Comparison of ENCODE assay signal across 8 cellular contexts in genomic region chr11:32088117-32088941, GRCh38. TPM values are rescaled to one million over a fixed set of nuclear protein-coding genes. Genes with fewer than 3 reads are reported as not detected.
DNase-seq lines count a peak whose midpoint lies in the region; ATAC-seq, FAIRE-seq and TF ChIP-seq lines count a peak whose summit lies in the region.

No MANE protein-coding gene starts in this region.

- H3K9ac ChIP-seq in liver (ENCODE audit: low read depth in 1 of 2, low read length in 2 of 2) (no peak overlapping the region), HepG2 (ENCODE audit: insufficient read depth, low read depth, low read length) (no peak overlapping the region)

- FAIRE-seq in HepG2 (lab: Jason Lieb, UNC) (no peak), frontal cortex (lab: Jason Lieb, UNC) (no peak)

- no TSS peak for BruUV-seq in HepG2 (replicated peaks; lab: Mats Ljungman, UMichigan)

- no peak overlapping the region for H2AFZ ChIP-seq in HepG2 (ENCODE audit: low read length)

- no peaks in the 10 kb centered on the region for H3K36me3 ChIP-seq in liver (ENCODE audit: control insufficient read depth in 4 of 4, insufficient read depth in 3 of 4, low read depth in 1 of 4, low read length in 3 of 4)
- H3K36me3 ChIP-seq in HepG2 (replicated peaks in 1 of 2; ENCODE audit: control insufficient read depth in 1 of 2, insufficient read depth in 2 of 2, low read length in 2 of 2), result no peaks in the 10 kb centered on the region

- H3K4me3 ChIP-seq in liver (ENCODE audit: low read depth in 1 of 3, low read length in 3 of 3), result no peak overlapping the region
- H3K4me3 ChIP-seq in HepG2 (replicated peaks in 1 of 3; ENCODE audit: insufficient read depth in 1 of 3, low read depth in 2 of 3, low read length in 3 of 3), result no peak overlapping the region

- H3K79me2 ChIP-seq in HepG2 (ENCODE audit: insufficient read depth, low read length), result no peaks in the 10 kb centered on the region

- ATAC-seq in HepG2, result no peak
- ATAC-seq in HG02884 (IDR thresholded peaks at IDR 0.05; ENCODE audit: unreplicated experiment), result peak; percentile 39
- ATAC-seq in SK-N-SH treated with all-trans-retinoic acid at 6 μM for 48 hours, result peak; percentile 5; the same call in 2 of the 3 replicates

- no peak for DNase-seq in HepG2 (ENCODE audit: low spot score)
- DNase-seq in frontal cortex (ENCODE audit: low spot score in 2 of 2), result peak; percentile 12 to 32
- DNase-seq in iPS-NIHi7 (ENCODE audit: extremely low spot score), result no peak
- no peak for DNase-seq in HuH-7 (ENCODE audit: low spot score)

- no peaks in the 10 kb centered on the region for H3K9me3 ChIP-seq in liver (ENCODE audit: control insufficient read depth in 4 of 4, low read length in 3 of 4)
- no peaks in the 10 kb centered on the region for H3K9me3 ChIP-seq in HepG2 (ENCODE audit: low read length)

- no peak for TF ChIP-seq EP300 in HepG2 (IDR thresholded peaks at IDR 0.05; ENCODE audit: low read depth in 2 of 2, low read length in 2 of 2)
- TF ChIP-seq EP300 in HepG2 (CRISPR knock-in tag; IDR thresholded peaks at IDR 0.05; ENCODE audit: borderline replicate concordance), result no peak

- WGBS in liver, result 21% methylated on average over 4 of the region's 4 CpGs
- 33% methylated on average over 4 of the region's 4 CpGs for WGBS in HepG2 (ENCODE audit: low lambda C conversion rate)

- H3K27me3 ChIP-seq in liver (ENCODE audit: control insufficient read depth in 4 of 4, insufficient read depth in 4 of 4, low read length in 3 of 4), result no peaks in the 10 kb centered on the region
- H3K27me3 ChIP-seq in HepG2 (ENCODE audit: control insufficient read depth in 1 of 2, insufficient read depth in 2 of 2, low read length in 2 of 2), result peaks cover 0 to 54% of the 10 kb centered on the region in 2 experiments; a peak in 4 of 5 replicates

- in situ Hi-C loops in HepG2 (cut with HindIII; ENCODE audit: extremely low pct_ligation_motif_present, low pct_unique_long_range_greater_than_20kb), result no loop called here

- CTCF ChIA-PET in HepG2 (lab: Yijun Ruan, JAX; ENCODE audit: low intra/inter-chr PET ratio, low total read pairs), result no interaction called here

- peaks cover under 1% of the 10 kb centered on the region; the same call in 1 of the 2 replicates for H4K20me1 ChIP-seq in HepG2 (ENCODE audit: insufficient read depth, low read length)

- intact Hi-C loops in HepG2 (cut with micrococcal nuclease; ENCODE audit: unreplicated experiment), result no loop called here

- H3K4me1 ChIP-seq in liver (ENCODE audit: control insufficient read depth in 4 of 4, insufficient read depth in 4 of 4, low read length in 3 of 4), result peaks cover 2 to 19% (median 13%) of the 10 kb centered on the region in 4 donors
- H3K4me1 ChIP-seq in HepG2 (ENCODE audit: insufficient read depth, low read length), result peaks cover 25% of the 10 kb centered on the region

- no peak overlapping the region for H3K4me2 ChIP-seq in HepG2 (ENCODE audit: low read depth, low read length)

- TF ChIP-seq CTCF in liver (IDR thresholded peaks at IDR 0.05; ENCODE audit: low read depth, low read length, missing input control) (no peak), HepG2 (CRISPR knock-in tag; IDR thresholded peaks at IDR 0.05) (no peak)

- H3K27ac ChIP-seq in liver (ENCODE audit: low read depth in 1 of 2, low read length in 2 of 2), result no peak overlapping the region
- H3K27ac ChIP-seq in HepG2 (ENCODE audit: extremely low read length, insufficient read depth, low read length), result no peak overlapping the region
- H3K27ac ChIP-seq in temporal lobe (ENCODE audit: low read depth, low read length), result peak overlapping the region; percentile 57

- TF ChIP-seq POLR2A in HepG2 (IDR thresholded peaks at IDR 0.05; ENCODE audit: insufficient read depth in 1 of 2, low read depth in 2 of 2, low read length in 2 of 2), result no peak

- TF ChIP-seq RAD21 in liver (IDR thresholded peaks at IDR 0.05), result no peak
- TF ChIP-seq RAD21 in HepG2 (CRISPR knock-in tag; IDR thresholded peaks at IDR 0.05), result no peak

- POLR2A ChIA-PET in HepG2 (lab: Yijun Ruan, JAX), result no interaction called here

TF ChIP-seq in liver, 16 proteins besides CTCF, POLR2A, EP300 and RAD21 (continues in another document):
- TF ChIP-seq EGR1 (IDR thresholded peaks at IDR 0.05; ENCODE audit: low read depth in 2 of 2) (no peak), GABPA (IDR thresholded peaks at IDR 0.05 in 1 of 2, conservative IDR thresholded peaks at IDR 0.05 in 1 of 2) (no peak), HNF4A (conservative IDR thresholded peaks at IDR 0.05) (peak in 1 of 2 donors; percentile 18), RXRA (IDR thresholded peaks at IDR 0.05) (peak in 1 of 2 donors; percentile 36), HNF4G (IDR thresholded peaks at IDR 0.05) (no peak), MAX (IDR thresholded peaks at IDR 0.05) (no peak), NR2F2 (IDR thresholded peaks at IDR 0.05) (no peak)

TF ChIP-seq in HepG2, 621 proteins besides CTCF, POLR2A, EP300 and RAD21:
- TF ChIP-seq ZKSCAN8 (CRISPR knock-in tag; IDR thresholded peaks at IDR 0.05; ENCODE audit: borderline replicate concordance), result no peak
- TF ChIP-seq ZNF282 (IDR thresholded peaks at IDR 0.05; ENCODE audit: partially characterized antibody), result no peak
- TF ChIP-seq, protein P1, sequence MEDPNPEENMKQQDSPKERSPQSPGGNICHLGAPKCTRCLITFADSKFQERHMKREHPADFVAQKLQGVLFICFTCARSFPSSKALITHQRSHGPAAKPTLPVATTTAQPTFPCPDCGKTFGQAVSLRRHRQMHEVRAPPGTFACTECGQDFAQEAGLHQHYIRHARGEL (CRISPR knock-in tag; IDR thresholded peaks at IDR 0.05), result no peak
- TF ChIP-seq, protein P2, sequence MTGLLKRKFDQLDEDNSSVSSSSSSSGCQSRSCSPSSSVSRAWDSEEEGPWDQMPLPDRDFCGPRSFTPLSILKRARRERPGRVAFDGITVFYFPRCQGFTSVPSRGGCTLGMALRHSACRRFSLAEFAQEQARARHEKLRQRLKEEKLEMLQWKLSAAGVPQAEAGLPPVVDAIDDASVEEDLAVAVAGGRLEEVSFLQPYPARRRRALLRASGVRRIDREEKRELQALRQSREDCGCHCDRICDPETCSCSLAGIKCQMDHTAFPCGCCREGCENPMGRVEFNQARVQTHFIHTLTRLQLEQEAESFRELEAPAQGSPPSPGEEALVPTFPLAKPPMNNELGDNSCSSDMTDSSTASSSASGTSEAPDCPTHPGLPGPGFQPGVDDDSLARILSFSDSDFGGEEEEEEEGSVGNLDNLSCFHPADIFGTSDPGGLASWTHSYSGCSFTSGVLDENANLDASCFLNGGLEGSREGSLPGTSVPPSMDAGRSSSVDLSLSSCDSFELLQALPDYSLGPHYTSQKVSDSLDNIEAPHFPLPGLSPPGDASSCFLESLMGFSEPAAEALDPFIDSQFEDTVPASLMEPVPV (CRISPR knock-in tag; IDR thresholded peaks at IDR 0.05), result no peak
- no peak for TF ChIP-seq RFX3 (CRISPR knock-in tag; IDR thresholded peaks at IDR 0.05)
- no peak for TF ChIP-seq ZSCAN12 (CRISPR knock-in tag; IDR thresholded peaks at IDR 0.05)

TF ChIP-seq in SK-N-SH treated with all-trans-retinoic acid at 6 μM for 48 hours, 23 proteins besides CTCF, POLR2A, EP300 and RAD21:
- 0 out of 2 replicates have a peak, but pooled peaks have one; percentile 68 for TF ChIP-seq CSDC2 (CRISPR knock-in tag; IDR thresholded peaks at IDR 0.05)
- no peak for TF ChIP-seq ZFP3 (CRISPR knock-in tag; IDR thresholded peaks at IDR 0.05)

RNA-seq across cellular contexts. Expression of gene RCN1, which starts 2.5 kb away (rescaled TPM):
- total RNA-seq in liver (10 to 100 TPM; 35.9 to 52.0 TPM), HepG2 (2016; rRNA removed; fragmentation: Illumina TruSeq; extraction: Trizol) (14.7 and 28.5 TPM in 2 replicates), frontal cortex (22.8 TPM), temporal lobe (24.3 TPM)
- polyA plus RNA-seq in liver (10 to 100 TPM; 40.8 to 58.1 TPM), HepG2 (2011; rRNA removed) (21.9 and 22.0 TPM in 2 replicates)
- 6.8 and 7.7 TPM in 2 replicates for total RNA-seq in HepG2 (2016; cell fraction: cytosol; rRNA removed; fragmentation: Illumina TruSeq; extraction: Trizol; ENCODE audit: low read depth)
- total RNA-seq in HepG2 (2016; cell fraction: insoluble cytoplasmic fraction; rRNA removed; fragmentation: Illumina TruSeq; extraction: Trizol), result 14.2 and 26.1 TPM in 2 replicates
- total RNA-seq in HepG2 (2016; cell fraction: membrane; rRNA removed; fragmentation: Illumina TruSeq; extraction: Trizol), result 15.0 and 16.9 TPM in 2 replicates
- total RNA-seq in HepG2 (2016; cell fraction: nucleus; rRNA removed; fragmentation: Illumina TruSeq; extraction: Trizol), result 31.1 and 36.5 TPM in 2 replicates
- 13.1 and 18.6 TPM in 2 replicates for polyA plus RNA-seq in HepG2 (2011; cell fraction: cytosol; rRNA removed)
- polyA plus RNA-seq in HepG2 (2011; cell fraction: nucleus; rRNA removed), result 13.9 and 19.0 TPM in 2 replicates
- 20.0 and 36.5 TPM in 2 replicates for polyA plus RNA-seq in HepG2 (2012)
- polyA plus RNA-seq in HepG2 (2016; cell fraction: cytosol; fragmentation: Illumina TruSeq; extraction: Trizol; ENCODE audit: low read depth), result 10.1 and 12.3 TPM in 2 replicates
- 24.9 and 25.0 TPM in 2 replicates for polyA plus RNA-seq in HepG2 (2016; cell fraction: insoluble cytoplasmic fraction; fragmentation: Illumina TruSeq; extraction: Trizol; ENCODE audit: low read depth)
- 19.5 and 23.7 TPM in 2 replicates for polyA plus RNA-seq in HepG2 (2016; cell fraction: membrane; fragmentation: Illumina TruSeq; extraction: Trizol; ENCODE audit: low read depth)
- 72.9 and 82.2 TPM in 2 replicates for polyA plus RNA-seq in HepG2 (2016; cell fraction: nucleus; fragmentation: Illumina TruSeq; extraction: Trizol; ENCODE audit: insufficient read depth, low read depth)
- 7.9 and 62.4 TPM in 2 replicates for polyA minus RNA-seq in HepG2 (2011; rRNA and poly(A)+ RNA removed; ENCODE audit: low replicate concordance)
- 15.3 and 17.1 TPM in 2 replicates for polyA minus RNA-seq in HepG2 (2011; cell fraction: cytosol; rRNA and poly(A)+ RNA removed)
- polyA minus RNA-seq in HepG2 (2011; cell fraction: nucleus; rRNA and poly(A)+ RNA removed), result 18.0 and 23.4 TPM in 2 replicates

Comparison
In these comparisons a context has a peak if more than half of its experiments do, and no peak if none do; other contexts are left out.
1. DNase-seq: peak in frontal cortex (2 of 2); none in HepG2 (single experiment), iPS-NIHi7 (single experiment) and HuH-7 (single experiment).